ENCODE assay signal across 14 cellular contexts in the genomic region with DNA sequence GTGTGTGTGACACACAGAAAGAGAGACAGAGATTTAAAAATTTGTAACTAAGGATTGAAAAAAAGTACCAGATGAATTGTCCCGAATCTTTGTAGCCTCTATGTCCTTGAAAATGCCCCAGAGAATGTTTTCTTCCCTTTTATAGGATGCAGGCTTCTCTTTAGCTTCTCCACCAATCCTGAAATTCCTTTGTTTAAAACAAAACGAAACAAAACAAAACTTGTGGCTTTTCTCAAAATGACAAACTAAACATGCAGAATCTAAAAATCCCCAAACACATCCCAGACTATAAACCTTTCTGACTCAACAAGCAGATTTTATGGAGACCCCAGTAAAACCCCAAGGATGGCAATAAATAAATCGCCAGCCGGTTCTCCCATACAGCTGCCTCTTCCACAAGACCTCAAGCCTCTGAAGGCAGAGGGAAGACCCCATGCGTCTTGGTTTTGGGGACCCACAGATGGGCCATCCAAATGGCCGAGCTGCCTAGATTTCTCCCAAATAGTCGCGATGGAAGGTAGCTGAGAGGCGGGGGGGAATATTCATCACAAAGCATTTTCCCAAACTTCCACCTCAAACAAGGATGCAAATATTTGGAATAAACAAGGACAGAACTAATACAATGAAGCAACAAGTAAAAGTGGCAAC.
"Had no signal": no experiment of that assay in that cellular context is flagged by ENCODE, and none has a peak within 500 bp of the region (broad histone marks: within the 10 kb centered on the region; RNA-seq: fewer than 3 reads in every experiment).

No MANE protein-coding gene starts in this region.

- H3K4me1 ChIP-seq: left ventricle myocardium inferior had no signal

- DNase-seq: activated B cell treated with CpG ODN at 0.5 μM for 24 hours; activated CD4-positive, alpha-beta T cell treated with anti-CD3 and anti-CD28 coated beads for 48 hours; activated naive CD4-positive, alpha-beta T cell treated with anti-CD3 and anti-CD28 coated beads for 36 hours; activated T-cell treated with anti-CD3 and anti-CD28 coated beads for 4 hours; erythroblast; left ventricle myocardium inferior; nephron progenitor cell; right cardiac atrium; stimulated activated naive CD8-positive, alpha-beta T cell treated with anti-CD3 and anti-CD28 coated beads, Interleukin-15, amount 100 ng/mL, for 72 hours; T-helper 2 cell had no signal

- H3K4me3 ChIP-seq: left ventricle myocardium inferior had no signal

- H3K27ac ChIP-seq: left ventricle myocardium inferior had no signal

- ATAC-seq: activated T-helper 17 cell treated with anti-CD3 and anti-CD28 coated beads, Interleukin-2, amount 50 U/mL, for 72 hours; right cardiac atrium; stimulated activated naive CD8-positive, alpha-beta T cell treated with anti-CD3 and anti-CD28 coated beads, Interleukin-15, amount 100 ng/mL, for 72 hours had no signal

- FAIRE-seq: astrocyte, bronchial epithelial cell, keratinocyte had no signal

- H3K36me3 ChIP-seq: left ventricle myocardium inferior had no signal
